Comparison of ENCODE assay signal across 1 cellular context in genomic region chr3:171691485-171691884, GRCh38.
TF ChIP-seq lines count a peak whose summit lies in the region.

No MANE protein-coding gene starts in this region.

TF ChIP-seq in K562, 482 proteins besides CTCF, POLR2A, EP300 and RAD21 (continued from another document):
- TF ChIP-seq PKNOX1 (IDR thresholded peaks at IDR 0.05) (no peak), ZNF551 (CRISPR knock-in tag; IDR thresholded peaks at IDR 0.05) (no peak), RCOR1 (IDR thresholded peaks at IDR 0.05; ENCODE audit: borderline replicate concordance in 1 of 2, low read depth in 2 of 2, low read length in 2 of 2) (no peak), ZNF507 (tag; conservative IDR thresholded peaks at IDR 0.05) (no peak), ZNF780A (CRISPR knock-in tag; IDR thresholded peaks at IDR 0.05) (no peak), CGGBP1 (CRISPR knock-in tag; IDR thresholded peaks at IDR 0.05) (no peak), TCF7 (IDR thresholded peaks at IDR 0.05; ENCODE audit: borderline replicate concordance) (no peak)
